Comparison of ENCODE assay signal across 8 cellular contexts in the genomic region with DNA sequence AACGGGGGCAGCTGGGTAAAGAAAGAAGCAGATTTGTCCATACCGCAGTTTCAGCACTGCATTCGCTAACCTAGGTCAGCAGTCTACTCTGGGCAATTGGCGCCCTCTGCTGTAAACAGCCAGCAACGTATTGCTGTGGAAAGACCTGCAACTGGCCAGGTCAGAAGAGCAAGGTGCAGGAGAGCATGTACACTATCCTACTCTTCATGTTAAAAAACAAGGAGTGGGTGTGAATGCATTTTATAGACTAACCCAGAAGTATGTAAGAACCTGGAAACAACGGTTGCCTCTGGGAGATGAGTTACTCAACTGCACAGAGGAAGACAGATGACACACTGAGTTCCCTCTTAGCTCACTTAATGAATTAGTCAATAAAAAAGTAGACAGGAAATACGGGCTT. TPM values are rescaled to one million over a fixed set of nuclear protein-coding genes. Genes with fewer than 3 reads are reported as not detected.
DNase-seq lines count a peak whose midpoint lies in the region; ATAC-seq and TF ChIP-seq lines count a peak whose summit lies in the region.

No MANE protein-coding gene starts in this region.

- ATAC-seq in GM18861 (IDR thresholded peaks at IDR 0.05; ENCODE audit: unreplicated experiment): peak; percentile 97
- peak; percentile 96 for ATAC-seq in HG03095 (IDR thresholded peaks at IDR 0.05; ENCODE audit: unreplicated experiment)
- ATAC-seq in right lobe of liver: peak; percentile 99 to 100 (median 100)

- no peak overlapping the region for H3K27ac ChIP-seq in right lobe of liver

- no peaks in the 10 kb centered on the region for H3K27me3 ChIP-seq in right lobe of liver

- TF ChIP-seq POLR2A in right lobe of liver (IDR thresholded peaks at IDR 0.05): no peak

- H3K36me3 ChIP-seq in right lobe of liver: peaks cover 0 to 42% (median 23%) of the 10 kb centered on the region in 4 donors

- TF ChIP-seq CTCF in AG09319 (IDR thresholded peaks at IDR 0.05; ENCODE audit: low read depth, low read length) (peak; percentile 85), choroid plexus epithelial cell (conservative IDR thresholded peaks at IDR 0.05; ENCODE audit: low read depth, low read length) (peak; percentile 93), right lobe of liver (IDR thresholded peaks at IDR 0.05) (peak; percentile 58 to 84 (median 74))

- peak; percentile 11 for DNase-seq in AG09319 (ENCODE audit: extremely low read depth, low read depth)
- peak; percentile 47 for DNase-seq in NCI-H2227 treated with DMSO at 0.1 percent for 48 hours (lab: John Stamatoyannopoulos, UW)
- peak; percentile 64 to 74 for DNase-seq in activated CD4-positive, alpha-beta T cell treated with anti-CD3 and anti-CD28 coated beads for 4 hours
- peak; percentile 84 for DNase-seq in choroid plexus epithelial cell (ENCODE audit: low read depth)
- peak; percentile 72 to 83 (median 82) for DNase-seq in right lobe of liver
- DNase-seq in stimulated activated CD8-positive, alpha-beta memory T cell treated with anti-CD3 and anti-CD28 coated beads, Interleukin-12 subunit alpha, Interleukin-12 subunit beta, amount 100 ng/mL, for 24 hours (ENCODE audit: extremely low read depth): peak; percentile 19

- H3K9me3 ChIP-seq in right lobe of liver: no peaks in the 10 kb centered on the region

- intact Hi-C loops in right lobe of liver (cut with DNase I): no loop called here

- no peak overlapping the region for H3K4me3 ChIP-seq in choroid plexus epithelial cell (ENCODE audit: low read depth, low read length)
- no peak overlapping the region for H3K4me3 ChIP-seq in right lobe of liver

- WGBS in right lobe of liver (ENCODE audit: insufficient coverage, low coverage, low lambda C conversion rate, missing lambda C conversion rate): 8% methylated on average over 7 of the region's 7 CpGs

- peaks cover 0 to 16% (median 4%) of the 10 kb centered on the region in 4 donors for H3K4me1 ChIP-seq in right lobe of liver

RNA-seq across cellular contexts. Expression of a gene that starts 6.2 kb away (rescaled TPM):
- total RNA-seq in right lobe of liver: 10 to 100 TPM; 36.1 to 52.1 (median 47.9) TPM

RNA-seq across cellular contexts. Expression of a gene that starts 44.2 kb away (rescaled TPM):
- total RNA-seq in right lobe of liver: 1 to 10 TPM; 2.0 to 8.1 (median 5.4) TPM

RNA-seq across cellular contexts. Expression of a gene that starts 50.2 kb away (rescaled TPM):
- 1 to 10 TPM; 1.1 to 2.0 (median 1.8) TPM for total RNA-seq in right lobe of liver

Comparison
In these comparisons a context has a peak if more than half of its experiments do, and no peak if none do; other contexts are left out.
1. DNase-seq: peak in every context shown above with its lines; median percentile 84 in choroid plexus epithelial cell; 82 in right lobe of liver; 69 in activated CD4-positive, alpha-beta T cell treated with anti-CD3 and anti-CD28 coated beads for 4 hours; 47 in NCI-H2227 treated with DMSO at 0.1 percent for 48 hours; 19 in stimulated activated CD8-positive, alpha-beta memory T cell treated with anti-CD3 and anti-CD28 coated beads, Interleukin-12 subunit alpha, Interleukin-12 subunit beta, amount 100 ng/mL, for 24 hours; 11 in AG09319.